ENCODE assay signal across 11 cellular contexts in genomic region chr17:50363217-50364060, GRCh38. TPM values are rescaled to one million over a fixed set of nuclear protein-coding genes. Genes with fewer than 3 reads are reported as not detected.
DNase-seq lines count a peak whose midpoint lies in the region; ATAC-seq, FAIRE-seq and TF ChIP-seq lines count a peak whose summit lies in the region.
"Had no signal": no experiment of that assay in that cellular context is flagged by ENCODE, and none has a peak within 500 bp of the region (broad histone marks: within the 10 kb centered on the region; RNA-seq: fewer than 3 reads in every experiment).

No MANE protein-coding gene starts in this region.

- H3K9me3 ChIP-seq in neural progenitor cell (ENCODE audit: low read depth), result no peaks in the 10 kb centered on the region

- peak overlapping the region; percentile 14 for H3K27ac ChIP-seq in neural progenitor cell

- H3K27ac Mint-ChIP-seq in endothelial cell (ENCODE audit: unreplicated experiment), result peak overlapping the region; percentile 15
- H3K27ac Mint-ChIP-seq in neural progenitor cell, result peak overlapping the region; percentile 81
- H3K27ac Mint-ChIP-seq: natural killer cell treated with Interleukin-12 subunit alpha and Interleukin-12 subunit beta and Interleukin-15 and Interleukin-18, amount 100 ng/mL, for 72 hours had no signal

- FAIRE-seq in GM12891 (lab: Jason Lieb, UNC), result no peak

- no peak overlapping the region for H3K9ac ChIP-seq in neural progenitor cell

- no peaks in the 10 kb centered on the region for H3K79me2 ChIP-seq in neural progenitor cell (ENCODE audit: low read depth)

- peaks cover 4% of the 10 kb centered on the region for H3K27me3 Mint-ChIP-seq in endothelial cell (ENCODE audit: unreplicated experiment)
- H3K27me3 Mint-ChIP-seq in neural progenitor cell (ENCODE audit: insufficient read depth, low read depth), result peaks cover 11% of the 10 kb centered on the region
- H3K27me3 Mint-ChIP-seq: natural killer cell treated with Interleukin-12 subunit alpha and Interleukin-12 subunit beta and Interleukin-15 and Interleukin-18, amount 100 ng/mL, for 72 hours had no signal

- no peak for ATAC-seq in HG03439 (IDR thresholded peaks at IDR 0.05; ENCODE audit: unreplicated experiment)
- ATAC-seq in HG02884 (IDR thresholded peaks at IDR 0.05; ENCODE audit: unreplicated experiment), result no peak
- ATAC-seq: natural killer cell treated with Interleukin-12 subunit alpha and Interleukin-12 subunit beta and Interleukin-15 and Interleukin-18, amount 100 ng/mL, for 72 hours had no signal

- H3K4me2 ChIP-seq in neural progenitor cell, result peak overlapping the region; percentile 79

- peaks cover 14% of the 10 kb centered on the region for H3K4me1 ChIP-seq in neural progenitor cell

- TF ChIP-seq CTCF in endothelial cell (IDR thresholded peaks at IDR 0.05; ENCODE audit: unreplicated experiment), result no peak
- no peak for TF ChIP-seq CTCF in neural progenitor cell (IDR thresholded peaks at IDR 0.05)

- no peak for DNase-seq in GM12891 (ENCODE audit: insufficient read length, low spot score)
- DNase-seq in NCI-H446 treated with DMSO at 0.1 percent for 48 hours (lab: John Stamatoyannopoulos, UW), result peak; percentile 21
- DNase-seq in endothelial cell (ENCODE audit: low spot score), result peak; percentile 60
- DNase-seq in neural progenitor cell (ENCODE audit: low spot score), result peak; percentile 94
- DNase-seq in stimulated activated CD4-positive, alpha-beta T cell treated with anti-CD3 and anti-CD28 coated beads, Interleukin-4, amount 100 ng/mL, for 1 hour, result no peak
- no peak for DNase-seq in HuH-7.5 (ENCODE audit: low spot score)
- DNase-seq: effector memory CD4-positive, alpha-beta T cell; NCI-H1930 had no signal

- H3K4me1 Mint-ChIP-seq in endothelial cell (ENCODE audit: unreplicated experiment) (peaks cover 9% of the 10 kb centered on the region), neural progenitor cell (peaks cover 40% of the 10 kb centered on the region)

- peak overlapping the region; percentile 30 for H3K4me3 ChIP-seq in neural progenitor cell

- peaks cover 31% of the 10 kb centered on the region for H3F3A ChIP-seq in neural progenitor cell (ENCODE audit: low read depth)

- H3K36me3 Mint-ChIP-seq in endothelial cell (ENCODE audit: low read depth, unreplicated experiment) (peaks cover 10% of the 10 kb centered on the region), neural progenitor cell (peaks cover 11% of the 10 kb centered on the region)

- H3K9me3 Mint-ChIP-seq in endothelial cell (ENCODE audit: unreplicated experiment) (no peaks in the 10 kb centered on the region), neural progenitor cell (no peaks in the 10 kb centered on the region)
- H3K9me3 Mint-ChIP-seq: natural killer cell treated with Interleukin-12 subunit alpha and Interleukin-12 subunit beta and Interleukin-15 and Interleukin-18, amount 100 ng/mL, for 72 hours had no signal

- H3K4me3 Mint-ChIP-seq in endothelial cell (ENCODE audit: unreplicated experiment), result no peak overlapping the region
- H3K4me3 Mint-ChIP-seq in neural progenitor cell, result peak overlapping the region; percentile 76
- H3K4me3 Mint-ChIP-seq: natural killer cell treated with Interleukin-12 subunit alpha and Interleukin-12 subunit beta and Interleukin-15 and Interleukin-18, amount 100 ng/mL, for 72 hours had no signal

- no peaks in the 10 kb centered on the region for H3K36me3 ChIP-seq in neural progenitor cell

- H2AFZ ChIP-seq in neural progenitor cell (replicated peaks), result no peak overlapping the region

- no peaks in the 10 kb centered on the region for H3K27me3 ChIP-seq in neural progenitor cell

- peaks cover 53% of the 10 kb centered on the region for H4K20me1 ChIP-seq in neural progenitor cell (ENCODE audit: low read depth)

- TF ChIP-seq POLR2A in GM12891 (IDR thresholded peaks at IDR 0.05; ENCODE audit: low read depth, low read length), result no peak

TF ChIP-seq in GM12891, 5 proteins besides CTCF, POLR2A, EP300 and RAD21:
- TF ChIP-seq PAX5 (IDR thresholded peaks at IDR 0.05; ENCODE audit: insufficient read depth, low read length, severe bottlenecking) (no peak), POLR2AphosphoS5 (IDR thresholded peaks at IDR 0.05; ENCODE audit: low read depth, low read length) (peak; percentile 5; the same call in 1 of the 2 replicates)
TF ChIP-seq in GM12891: peak in this region for 1.

RNA-seq across cellular contexts. Expression of gene MRPL27, which starts 9.5 kb away (rescaled TPM):
- polyA plus RNA-seq in GM12891 (2012; ENCODE audit: low read depth, missing spikeins), result 77.1 TPM
- total RNA-seq in endothelial cell (ENCODE audit: unreplicated experiment) (38.9 TPM), neural progenitor cell (ENCODE audit: low replicate concordance) (39.1 and 50.4 TPM in 2 replicates)

RNA-seq across cellular contexts. Expression of gene EME1, which starts 9.6 kb away (rescaled TPM):
- 17.9 TPM for polyA plus RNA-seq in GM12891 (2012; ENCODE audit: low read depth, missing spikeins)
- 6.1 TPM for total RNA-seq in endothelial cell (ENCODE audit: unreplicated experiment)
- 26.6 and 31.3 TPM in 2 replicates for total RNA-seq in neural progenitor cell (ENCODE audit: low replicate concordance)

RNA-seq across cellular contexts. Expression of gene XYLT2, which starts 17.5 kb away (rescaled TPM):
- 7.1 TPM for polyA plus RNA-seq in GM12891 (2012; ENCODE audit: low read depth, missing spikeins)
- total RNA-seq in endothelial cell (ENCODE audit: unreplicated experiment) (23.1 TPM), neural progenitor cell (ENCODE audit: low replicate concordance) (12.2 and 33.0 TPM in 2 replicates)

RNA-seq across cellular contexts. Expression of gene LRRC59, which starts 33.9 kb away (rescaled TPM):
- polyA plus RNA-seq in GM12891 (2012; ENCODE audit: low read depth, missing spikeins), result 37.7 TPM
- 64.2 TPM for total RNA-seq in endothelial cell (ENCODE audit: unreplicated experiment)
- total RNA-seq in neural progenitor cell (ENCODE audit: low replicate concordance), result 57.0 and 63.8 TPM in 2 replicates

Comparison
In these comparisons a context has a peak if more than half of its experiments do, and no peak if none do; other contexts are left out.
1. DNase-seq: peak in NCI-H446 treated with DMSO at 0.1 percent for 48 hours (single experiment), endothelial cell (single experiment) and neural progenitor cell (single experiment); none in GM12891 (single experiment), stimulated activated CD4-positive, alpha-beta T cell treated with anti-CD3 and anti-CD28 coated beads, Interleukin-4, amount 100 ng/mL, for 1 hour (single experiment) and HuH-7.5 (single experiment).